12 cellular contexts compared by ENCODE assay signal in the genomic region with DNA sequence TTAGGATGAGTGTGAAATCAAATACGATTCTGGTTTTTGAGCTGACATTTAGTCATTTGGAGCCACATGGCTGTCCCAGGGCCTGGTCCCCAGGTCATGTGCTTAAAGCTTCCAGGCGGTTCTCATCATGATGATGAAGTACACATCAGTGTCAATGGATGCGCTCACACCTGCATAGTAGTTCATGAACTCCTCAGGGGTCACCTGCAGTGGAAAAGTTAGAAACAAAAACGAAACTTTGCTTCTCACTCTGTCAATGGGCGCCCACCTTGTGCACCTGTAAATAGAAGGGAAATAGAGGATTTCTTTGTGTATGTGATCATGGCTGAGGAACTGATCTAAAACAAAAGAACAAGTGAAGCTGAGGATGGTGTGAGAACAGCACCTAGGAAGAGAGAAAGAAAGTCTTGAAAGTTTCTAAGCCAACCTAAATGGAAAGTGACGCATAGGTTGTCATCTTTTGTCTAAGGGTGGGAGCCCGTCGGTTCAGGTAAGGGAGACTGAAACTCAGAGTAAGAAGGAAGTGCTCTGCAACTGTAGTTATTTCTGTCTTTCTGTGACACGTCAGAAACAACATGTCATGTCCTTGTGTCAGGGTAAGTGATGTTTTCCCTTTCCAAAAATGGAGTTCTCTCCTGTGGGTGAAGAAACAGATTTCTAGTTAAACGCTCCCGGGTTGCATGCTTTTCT. TPM values are rescaled to one million over a fixed set of nuclear protein-coding genes. Genes with fewer than 3 reads are reported as not detected.
DNase-seq lines count a peak whose midpoint lies in the region; ATAC-seq and TF ChIP-seq lines count a peak whose summit lies in the region.
"Had no signal": no experiment of that assay in that cellular context is flagged by ENCODE, and none has a peak within 500 bp of the region (broad histone marks: within the 10 kb centered on the region; RNA-seq: fewer than 3 reads in every experiment).

No MANE protein-coding gene starts in this region.

- H3K36me3 Mint-ChIP-seq in activated CD4-positive, alpha-beta T cell treated with anti-CD3 and anti-CD28 coated beads, Interleukin-2, amount 10 ng/mL, durations not matched to agents 7 days and 5 days (ENCODE audit: low read depth), result peaks cover 23% of the 10 kb centered on the region
- peaks cover 0 to 18% (median 0%) of the 10 kb centered on the region in 5 donors for H3K36me3 Mint-ChIP-seq in naive thymus-derived CD4-positive, alpha-beta T cell
- H3K36me3 Mint-ChIP-seq in Caco-2 (ENCODE audit: insufficient read depth, unreplicated experiment), result no peaks in the 10 kb centered on the region

- H3K27me3 Mint-ChIP-seq in activated CD4-positive, alpha-beta T cell treated with anti-CD3 and anti-CD28 coated beads, Interleukin-2, amount 10 ng/mL, durations not matched to agents 7 days and 5 days, result no peaks in the 10 kb centered on the region
- no peaks in the 10 kb centered on the region for H3K27me3 Mint-ChIP-seq in naive thymus-derived CD4-positive, alpha-beta T cell
- H3K27me3 Mint-ChIP-seq in Caco-2 (ENCODE audit: insufficient read depth, unreplicated experiment), result peaks cover 9% of the 10 kb centered on the region

- no peak overlapping the region for H3K4me3 ChIP-seq in naive thymus-derived CD4-positive, alpha-beta T cell (ENCODE audit: low read length)
- H3K4me3 ChIP-seq in tibial artery, result no peak overlapping the region
- H3K4me3 ChIP-seq in Caco-2 (ENCODE audit: low read depth, low read length), result no peak overlapping the region
- H3K4me3 ChIP-seq: SJSA1 had no signal

- H3K27ac Mint-ChIP-seq in activated CD4-positive, alpha-beta T cell treated with anti-CD3 and anti-CD28 coated beads, Interleukin-2, amount 10 ng/mL, durations not matched to agents 7 days and 5 days, result peak overlapping the region; percentile 85
- peak overlapping the region in 7 of 9 donors; percentile 27 to 84 (median 76) for H3K27ac Mint-ChIP-seq in naive thymus-derived CD4-positive, alpha-beta T cell
- no peak overlapping the region for H3K27ac Mint-ChIP-seq in Caco-2 (ENCODE audit: unreplicated experiment)

- no peaks in the 10 kb centered on the region for H3K27me3 ChIP-seq in naive thymus-derived CD4-positive, alpha-beta T cell (ENCODE audit: control insufficient read depth in 2 of 2, insufficient read depth in 2 of 2, low read length in 2 of 2)
- H3K27me3 ChIP-seq in tibial artery, result no peaks in the 10 kb centered on the region
- H3K27me3 ChIP-seq in Caco-2 (replicated peaks; ENCODE audit: control insufficient read depth, insufficient read depth, low read length), result no peaks in the 10 kb centered on the region
- H3K27me3 ChIP-seq: SJSA1 had no signal

- H3K4me1 Mint-ChIP-seq in activated CD4-positive, alpha-beta T cell treated with anti-CD3 and anti-CD28 coated beads, Interleukin-2, amount 10 ng/mL, durations not matched to agents 7 days and 5 days, result peaks cover 77% of the 10 kb centered on the region
- H3K4me1 Mint-ChIP-seq in naive thymus-derived CD4-positive, alpha-beta T cell, result peaks cover 21 to 75% (median 56%) of the 10 kb centered on the region in 7 donors
- peaks cover 6% of the 10 kb centered on the region for H3K4me1 Mint-ChIP-seq in Caco-2 (ENCODE audit: low read depth, unreplicated experiment)

- peaks cover 9 to 12% of the 10 kb centered on the region in 2 donors for H3K4me1 ChIP-seq in naive thymus-derived CD4-positive, alpha-beta T cell (ENCODE audit: control insufficient read depth in 2 of 2, insufficient read depth in 2 of 2, low read length in 2 of 2)
- H3K4me1 ChIP-seq in tibial artery, result no peaks in the 10 kb centered on the region
- H3K4me1 ChIP-seq in Caco-2, result no peaks in the 10 kb centered on the region
- H3K4me1 ChIP-seq: SJSA1 had no signal

- H3K27ac ChIP-seq in naive thymus-derived CD4-positive, alpha-beta T cell (ENCODE audit: low read depth, low read length), result no peak overlapping the region
- no peak overlapping the region for H3K27ac ChIP-seq in tibial artery
- H3K27ac ChIP-seq: SJSA1 had no signal

- H3K4me3 Mint-ChIP-seq in activated CD4-positive, alpha-beta T cell treated with anti-CD3 and anti-CD28 coated beads, Interleukin-2, amount 10 ng/mL, durations not matched to agents 7 days and 5 days, result no peak overlapping the region
- peak overlapping the region in 8 of 10 donors; percentile 4 to 69 (median 64) for H3K4me3 Mint-ChIP-seq in naive thymus-derived CD4-positive, alpha-beta T cell
- H3K4me3 Mint-ChIP-seq in Caco-2 (ENCODE audit: unreplicated experiment), result no peak overlapping the region

- TF ChIP-seq CTCF in tibial artery (IDR thresholded peaks at IDR 0.05), result no peak
- no peak for TF ChIP-seq CTCF in Caco-2 (IDR thresholded peaks at IDR 0.05; ENCODE audit: insufficient read depth in 1 of 2, low read depth in 1 of 2, low read length in 1 of 2, severe bottlenecking in 1 of 2, unreplicated experiment in 1 of 2)

- peak; percentile 55 for ATAC-seq in GM21447 (IDR thresholded peaks at IDR 0.05; ENCODE audit: unreplicated experiment)
- ATAC-seq in HG03432 (IDR thresholded peaks at IDR 0.05; ENCODE audit: unreplicated experiment), result peak; percentile 69
- ATAC-seq in naive thymus-derived CD4-positive, alpha-beta T cell, result peak; percentile 45

- no peaks in the 10 kb centered on the region for H3K36me3 ChIP-seq in naive thymus-derived CD4-positive, alpha-beta T cell (ENCODE audit: control insufficient read depth in 2 of 3, insufficient read depth in 3 of 3, low read length in 3 of 3)
- no peaks in the 10 kb centered on the region for H3K36me3 ChIP-seq in tibial artery
- no peaks in the 10 kb centered on the region for H3K36me3 ChIP-seq in Caco-2 (ENCODE audit: control insufficient read depth, insufficient read depth, low read length)
- H3K36me3 ChIP-seq: SJSA1 had no signal

- BruUV-seq in Caco-2 (replicated peaks; lab: Mats Ljungman, UMichigan), result no TSS peak

- H3K9me3 ChIP-seq in naive thymus-derived CD4-positive, alpha-beta T cell (ENCODE audit: control insufficient read depth in 2 of 3, low read length in 3 of 3), result no peaks in the 10 kb centered on the region
- H3K9me3 ChIP-seq in tibial artery (no peaks in the 10 kb centered on the region), Caco-2 (no peaks in the 10 kb centered on the region)
- H3K9me3 ChIP-seq: SJSA1 had no signal

- DNase-seq in activated CD4-positive, alpha-beta T cell treated with anti-CD3 and anti-CD28 coated beads, Interleukin-2, amount 10 ng/mL, durations not matched to agents 7 days and 5 days, result no peak
- no peak for DNase-seq in activated CD4-positive, alpha-beta T cell treated with anti-CD3 and anti-CD28 coated beads for 1 hour
- DNase-seq in naive thymus-derived CD4-positive, alpha-beta T cell, result peak in 2 of 9 donors; percentile 23 to 35
- DNase-seq in tibial artery (no peak), Caco-2 (no peak), GOT3 (lab: John Stamatoyannopoulos, UW) (no peak)
- DNase-seq: hippocampal formation, NCI-H2029 treated with DMSO at 0.1 percent for 48 hours had no signal

- CTCF ChIA-PET in activated CD4-positive, alpha-beta T cell treated with anti-CD3 and anti-CD28 coated beads, Interleukin-2, amount 10 ng/mL, durations not matched to agents 7 days and 5 days (lab: Charles Lee), result interaction anchor here (0.9 to 1.7 kb wide), 5 partner anchors 11 to 110 kb away, joined by 3 read pairs; no protein-coding TSS in a partner anchor
- CTCF ChIA-PET in naive thymus-derived CD4-positive, alpha-beta T cell (lab: Charles Lee), result interaction anchor here (0.7 to 0.9 kb wide), 2 partner anchors 22 kb away, joined by 3 read pairs; no protein-coding TSS in a partner anchor
- CTCF ChIA-PET in Caco-2 (lab: Charles Lee), result no interaction called here

- intact Hi-C loops in naive thymus-derived CD4-positive, alpha-beta T cell (cut with micrococcal nuclease), result loop anchor here (5.0 to 10.0 kb wide), 2 partner anchors 112 to 250 kb away; a partner anchor contains a TSS
- intact Hi-C loops in tibial artery (cut with DNase I; ENCODE audit: low total_unique reads), result no loop called here
- intact Hi-C loops in Caco-2 (cut with micrococcal nuclease; ENCODE audit: unreplicated experiment), result no loop called here

- POLR2A ChIA-PET in activated CD4-positive, alpha-beta T cell treated with anti-CD3 and anti-CD28 coated beads, Interleukin-2, amount 10 ng/mL, durations not matched to agents 7 days and 5 days (lab: Charles Lee), result interaction anchor here (0.6 kb wide), 1 partner anchor 51 kb away, joined by 4 read pairs; no protein-coding TSS in a partner anchor
- POLR2A ChIA-PET in naive thymus-derived CD4-positive, alpha-beta T cell (lab: Charles Lee), result interaction anchor here (0.6 to 1.4 kb wide), 4 partner anchors 12 to 50 kb away, joined by 3 read pairs; no protein-coding TSS in a partner anchor
- POLR2A ChIA-PET in Caco-2 (lab: Charles Lee), result no interaction called here

- H3K9me3 Mint-ChIP-seq in activated CD4-positive, alpha-beta T cell treated with anti-CD3 and anti-CD28 coated beads, Interleukin-2, amount 10 ng/mL, durations not matched to agents 7 days and 5 days, result peaks cover 18% of the 10 kb centered on the region
- peaks cover 0 to 12% (median 0%) of the 10 kb centered on the region in 11 donors for H3K9me3 Mint-ChIP-seq in naive thymus-derived CD4-positive, alpha-beta T cell
- H3K9me3 Mint-ChIP-seq in Caco-2 (ENCODE audit: unreplicated experiment), result no peaks in the 10 kb centered on the region

RNA-seq across cellular contexts. Expression of a gene that starts 33.8 kb away (rescaled TPM):
- total RNA-seq in activated CD4-positive, alpha-beta T cell treated with anti-CD3 and anti-CD28 coated beads, Interleukin-2, amount 10 ng/mL, durations not matched to agents 7 days and 5 days, result not detected
- not detected for total RNA-seq in naive thymus-derived CD4-positive, alpha-beta T cell
- polyA plus RNA-seq in naive thymus-derived CD4-positive, alpha-beta T cell, result not detected
- not detected in 2 replicates for total RNA-seq in Caco-2 (2022)
- total RNA-seq: myocyte had no signal

RNA-seq across cellular contexts. Expression of a gene that starts 47.9 kb away (rescaled TPM):
- total RNA-seq in activated CD4-positive, alpha-beta T cell treated with anti-CD3 and anti-CD28 coated beads, Interleukin-2, amount 10 ng/mL, durations not matched to agents 7 days and 5 days, result 100 to 1,000 TPM; 451 to 533 TPM
- total RNA-seq in naive thymus-derived CD4-positive, alpha-beta T cell, result 1,000 to 10,000 TPM in 2 of 5 experiments, 100 to 1,000 TPM in 3; 341 to 1,298 (median 608) TPM
- polyA plus RNA-seq in naive thymus-derived CD4-positive, alpha-beta T cell, result 100 to 1,000 TPM; 690 to 965 TPM
- not detected in 2 replicates for total RNA-seq in Caco-2 (2022)

Comparison
In these comparisons a context has a peak if more than half of its experiments do, and no peak if none do; other contexts are left out.
1. H3K4me3 Mint-ChIP-seq: peak in naive thymus-derived CD4-positive, alpha-beta T cell (8 of 10); none in activated CD4-positive, alpha-beta T cell treated with anti-CD3 and anti-CD28 coated beads, Interleukin-2, amount 10 ng/mL, durations not matched to agents 7 days and 5 days (single experiment) and Caco-2 (single experiment).
2. RNA of a gene that starts 47.9 kb away (total RNA-seq): 341 to 1,298 TPM in naive thymus-derived CD4-positive, alpha-beta T cell and 451 to 533 TPM in activated CD4-positive, alpha-beta T cell treated with anti-CD3 and anti-CD28 coated beads, Interleukin-2, amount 10 ng/mL, durations not matched to agents 7 days and 5 days; not detected in Caco-2; every median in the first group is over 100 times any median in the second.
3. intact Hi-C loops: an anchor here in naive thymus-derived CD4-positive, alpha-beta T cell (5.0 to 10.0 kb wide); none called in tibial artery and Caco-2.
4. Peak in every context shown above with its lines, with median percentiles within 50 percentile points of each other: ATAC-seq.